21 cellular contexts compared by ENCODE assay signal in the genomic region with DNA sequence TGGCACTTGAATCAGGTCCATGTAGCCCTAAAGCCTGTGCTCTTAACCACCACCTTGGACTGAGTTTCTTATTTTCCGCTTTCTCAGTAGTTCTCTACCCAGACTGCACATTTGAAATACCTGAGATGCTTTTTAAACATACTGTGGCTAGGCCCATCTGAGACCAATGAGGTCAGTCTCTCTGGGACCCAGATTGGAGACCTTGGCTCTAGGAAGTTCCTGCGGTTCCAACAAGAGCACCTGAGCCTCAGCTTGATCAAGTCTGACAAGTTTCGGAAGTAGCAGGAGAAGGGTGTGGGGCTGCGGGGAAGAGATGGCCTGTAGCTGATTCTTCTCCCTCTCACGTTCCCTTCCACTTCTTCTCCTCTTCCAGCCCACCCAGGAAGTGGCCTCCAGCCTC.
"Had no signal": no experiment of that assay in that cellular context is flagged by ENCODE, and none has a peak within 500 bp of the region (broad histone marks: within the 10 kb centered on the region; RNA-seq: fewer than 3 reads in every experiment).

No MANE protein-coding gene starts in this region.

- ATAC-seq: activated CD4-positive, CD25-positive, alpha-beta regulatory T cell treated with anti-CD3 and anti-CD28 coated beads, Interleukin-2, amount 50 U/mL, for 24 hours; left lung; mucosa of descending colon; right lobe of liver had no signal

- H3K27ac Mint-ChIP-seq: activated naive CD4-positive, alpha-beta T cell treated with anti-CD3 and anti-CD28 coated beads, Interleukin-2, amount 50 U/mL, for 24 hours; dendritic cell treated with granulocyte-macrophage colony-stimulating factor and Interleukin-4, amounts not matched to agents 40 ng/mL and 50 ng/mL, for 4 days; nephron progenitor cell; progenitor cell of endocrine pancreas had no signal

- H3K4me1 ChIP-seq: left lung had no signal

- H3K36me3 Mint-ChIP-seq: activated naive CD4-positive, alpha-beta T cell treated with anti-CD3 and anti-CD28 coated beads, Interleukin-2, amount 50 U/mL, for 24 hours had no signal

- H3K4me1 Mint-ChIP-seq: central memory CD8-positive, alpha-beta T cell; nephron progenitor cell had no signal

- H3K9me3 ChIP-seq: esophagus squamous epithelium, left lung, mucosa of descending colon, neutrophil, right lobe of liver, tibial nerve had no signal

- H3K27me3 ChIP-seq: esophagus squamous epithelium, left lung, neutrophil, right lobe of liver, tibial nerve had no signal

- H3K36me3 ChIP-seq: esophagus squamous epithelium, left lung, neutrophil, right lobe of liver, tibial nerve, WERI-Rb-1 had no signal

- DNase-seq: activated CD4-positive, alpha-beta T cell treated with anti-CD3 and anti-CD28 coated beads for 48 hours; activated CD4-positive, alpha-beta T cell treated with anti-CD3 and anti-CD28 coated beads, Interleukin-2, amount 50 U/mL, for 48 hours; esophagus squamous epithelium; kidney glomerular epithelial cell; left lung; mucosa of descending colon; nephron progenitor cell; right lobe of liver; small intestine; stimulated activated naive CD4-positive, alpha-beta T cell; T-helper 9 cell; WERI-Rb-1 had no signal

- H3K9me3 Mint-ChIP-seq: activated naive CD4-positive, alpha-beta T cell treated with anti-CD3 and anti-CD28 coated beads, Interleukin-2, amount 50 U/mL, for 24 hours; central memory CD8-positive, alpha-beta T cell; dendritic cell treated with granulocyte-macrophage colony-stimulating factor and Interleukin-4, amounts not matched to agents 40 ng/mL and 50 ng/mL, for 4 days; nephron progenitor cell had no signal

- H3K27me3 Mint-ChIP-seq: activated naive CD4-positive, alpha-beta T cell treated with anti-CD3 and anti-CD28 coated beads, Interleukin-2, amount 50 U/mL, for 24 hours; dendritic cell treated with granulocyte-macrophage colony-stimulating factor and Interleukin-4, amounts not matched to agents 40 ng/mL and 50 ng/mL, for 4 days had no signal

- H3K4me3 Mint-ChIP-seq: activated naive CD4-positive, alpha-beta T cell treated with anti-CD3 and anti-CD28 coated beads, Interleukin-2, amount 50 U/mL, for 24 hours; central memory CD8-positive, alpha-beta T cell; dendritic cell treated with granulocyte-macrophage colony-stimulating factor and Interleukin-4, amounts not matched to agents 40 ng/mL and 50 ng/mL, for 4 days; nephron progenitor cell had no signal

- H3K27ac ChIP-seq: epithelial cell of prostate, esophagus squamous epithelium, left lung, neutrophil, right lobe of liver, tibial nerve, WERI-Rb-1 had no signal

- H3K4me3 ChIP-seq: esophagus squamous epithelium, left lung, lung, mucosa of descending colon, right lobe of liver, tibial nerve had no signal
